ENCODE assay signal across 1 cellular context in genomic region chr9:110742741-110743371, GRCh38.
TF ChIP-seq lines count a peak whose summit lies in the region.

No MANE protein-coding gene starts in this region.

TF ChIP-seq in H1, 55 proteins besides CTCF, POLR2A, EP300 and RAD21 (continued from another document):
- no peak for TF ChIP-seq CHD7 (IDR thresholded peaks at IDR 0.05; ENCODE audit: insufficient replicate concordance, low read length)
